ENCODE assay signal across 12 cellular contexts in genomic region chr12:51905507-51906438, GRCh38. TPM values are rescaled to one million over a fixed set of nuclear protein-coding genes. Genes with fewer than 3 reads are reported as not detected.
A peak's percentile ranks its signal among the peaks of the same experiment; 100 is the strongest.
DNase-seq lines count a peak whose midpoint lies in the region; ATAC-seq and TF ChIP-seq lines count a peak whose summit lies in the region.
"Had no signal": no experiment of that assay in that cellular context is flagged by ENCODE, and none has a peak within 500 bp of the region (broad histone marks: within the 10 kb centered on the region; RNA-seq: fewer than 3 reads in every experiment).

No MANE protein-coding gene starts in this region.

- peak overlapping the region; percentile 73 to 92 (median 86) for H3K27ac ChIP-seq in Peyer's patch

- no peaks in the 10 kb centered on the region for H3K27me3 ChIP-seq in Peyer's patch

- no peak for TF ChIP-seq CTCF in Peyer's patch (IDR thresholded peaks at IDR 0.05)
- no peak for TF ChIP-seq CTCF in fibroblast of mammary gland (conservative IDR thresholded peaks at IDR 0.05; ENCODE audit: control insufficient read depth, insufficient read depth, low read depth, low read length)
- no peak for TF ChIP-seq CTCF in omental fat pad (IDR thresholded peaks at IDR 0.05)

- H3K4me3 ChIP-seq in Peyer's patch (no peak overlapping the region), fibroblast of mammary gland (ENCODE audit: control insufficient read depth, low read depth, low read length) (no peak overlapping the region)

- DNase-seq in AG08395 (ENCODE audit: low spot score) (peak; percentile 69), Peyer's patch (peak in 2 of 3 donors; percentile 25 to 82), fibroblast of mammary gland (ENCODE audit: low read depth) (peak; percentile 81), omental fat pad (ENCODE audit: low spot score) (peak; percentile 70), HPDE6-E6E7 (ENCODE audit: extremely low spot score) (no peak)
- no peak for DNase-seq in stimulated activated CD4-positive, alpha-beta T cell treated with anti-CD3 and anti-CD28 coated beads, Interleukin-12 subunit alpha, Interleukin-12 subunit beta, amount 100 ng/mL, for 4 hours
- DNase-seq in stimulated activated CD4-positive, alpha-beta T cell treated with anti-CD3 and anti-CD28 coated beads, Interleukin-4, amount 100 ng/mL, for 4 hours: no peak
- DNase-seq: activated T-cell treated with anti-CD3 and anti-CD28 coated beads, Interleukin-2, amount 50 U/mL, for 72 hours; CD4-positive, CD25-positive, alpha-beta regulatory T cell; head of caudate nucleus; NCI-H1105 had no signal

- TF ChIP-seq POLR2A in Peyer's patch (IDR thresholded peaks at IDR 0.05): peak in 1 of 2 donors; percentile 12

- H3K36me3 ChIP-seq in Peyer's patch: no peaks in the 10 kb centered on the region

- no peaks in the 10 kb centered on the region for H3K9me3 ChIP-seq in Peyer's patch

- ATAC-seq in omental fat pad (ENCODE audit: low FRiP score) (peak; percentile 77), GM21447 (IDR thresholded peaks at IDR 0.05; ENCODE audit: unreplicated experiment) (no peak)
- ATAC-seq: activated T-cell treated with anti-CD3 and anti-CD28 coated beads, Interleukin-2, amount 50 U/mL, for 72 hours had no signal

- peaks cover 0 to 34% (median 3%) of the 10 kb centered on the region in 4 donors for H3K4me1 ChIP-seq in Peyer's patch

RNA-seq across cellular contexts. Expression of gene ACVRL1, which starts 1.5 kb away (rescaled TPM):
- total RNA-seq in Peyer's patch (100 to 1,000 TPM in 1 of 4 donors, 10 to 100 TPM in 3; 46.4 to 169 (median 56.8) TPM), omental fat pad (100 to 1,000 TPM in 3 of 4 donors, 10 to 100 TPM in 1; 69.3 to 593 (median 113) TPM)
- total RNA-seq: activated T-cell treated with anti-CD3 and anti-CD28 coated beads, Interleukin-2, amount 50 U/mL, for 72 hours; CD4-positive, CD25-positive, alpha-beta regulatory T cell had no signal

RNA-seq across cellular contexts. Expression of gene ANKRD33, which starts 17.9 kb away (rescaled TPM):
- total RNA-seq in Peyer's patch: not detected
- not detected for total RNA-seq in omental fat pad
- total RNA-seq: activated T-cell treated with anti-CD3 and anti-CD28 coated beads, Interleukin-2, amount 50 U/mL, for 72 hours; CD4-positive, CD25-positive, alpha-beta regulatory T cell had no signal

RNA-seq across cellular contexts. Expression of gene ACVR1B, which starts 45.7 kb away (rescaled TPM):
- total RNA-seq in Peyer's patch (10 to 100 TPM in 3 of 4 donors, 1 to 10 TPM in 1; 9.1 to 71.6 (median 59.2) TPM), omental fat pad (10 to 100 TPM; 15.9 to 42.2 (median 20.5) TPM)

RNA-seq across cellular contexts. Expression of gene FIGNL2, which starts 57.3 kb away (rescaled TPM):
- total RNA-seq in Peyer's patch (under 1 TPM in 1 of 4 donors, not detected in 3; 0.19 TPM), omental fat pad (under 1 TPM in 3 of 4 donors, not detected in 1; 0.24 to 0.63 (median 0.63) TPM)

Comparison
In these comparisons a context has a peak if more than half of its experiments do, and no peak if none do; other contexts are left out.
1. DNase-seq: peak in AG08395 (single experiment), Peyer's patch (2 of 3), fibroblast of mammary gland (single experiment) and omental fat pad (single experiment); none in HPDE6-E6E7 (single experiment), stimulated activated CD4-positive, alpha-beta T cell treated with anti-CD3 and anti-CD28 coated beads, Interleukin-12 subunit alpha, Interleukin-12 subunit beta, amount 100 ng/mL, for 4 hours (single experiment) and stimulated activated CD4-positive, alpha-beta T cell treated with anti-CD3 and anti-CD28 coated beads, Interleukin-4, amount 100 ng/mL, for 4 hours (0 of 2).